In the genomic region with DNA sequence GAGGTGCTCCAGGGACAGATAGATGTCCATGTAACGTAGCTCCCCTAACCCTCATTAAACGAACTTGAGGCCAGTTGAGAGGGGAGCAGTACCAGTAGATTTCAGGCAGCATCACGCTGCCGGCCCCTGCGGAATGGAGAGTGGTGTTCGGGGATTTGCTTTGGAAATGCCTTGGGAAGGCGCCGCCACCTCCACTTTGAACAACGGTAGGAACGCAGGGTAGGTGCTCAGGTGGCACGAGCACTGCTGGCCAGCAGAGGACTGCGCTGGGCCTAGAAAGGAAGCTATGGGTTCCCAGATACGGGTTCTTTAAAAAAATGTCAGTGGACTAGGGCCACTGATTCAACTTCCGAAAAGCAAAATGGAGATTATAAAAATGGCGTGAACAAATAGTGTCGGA, we compare ENCODE assay signal across 14 cellular contexts.
DNase-seq lines count a peak whose midpoint lies in the region; TF ChIP-seq lines count a peak whose summit lies in the region.
"Had no signal": no experiment of that assay in that cellular context is flagged by ENCODE, and none has a peak within 500 bp of the region (broad histone marks: within the 10 kb centered on the region; RNA-seq: fewer than 3 reads in every experiment).

No MANE protein-coding gene starts in this region.

- WGBS in prostate gland = 27% methylated on average over 16 of the region's 16 CpGs

- H3K27ac ChIP-seq in PC-9 (peak overlapping the region; percentile 84), prostate gland (peak overlapping the region; percentile 86 to 89)
- H3K27ac ChIP-seq: HL-60 had no signal

- intact Hi-C loops in PC-9 (cut with micrococcal nuclease; ENCODE audit: unreplicated experiment) (no loop called here), prostate gland (cut with DNase I) (loop anchor here (10.0 kb wide), 1 partner anchor 79 kb away; no protein-coding TSS in a partner anchor)

- DNase-seq in AG09309 (ENCODE audit: low read depth) = no peak
- peak in 1 of 2 experiments; percentile 9 for DNase-seq in PC-9
- DNase-seq in prostate gland (ENCODE audit: low spot score) = peak; percentile 53
- DNase-seq in activated CD4-positive, alpha-beta T cell treated with anti-CD3 and anti-CD28 coated beads for 4 hours = no peak
- no peak for DNase-seq in NCI-H446 (lab: John Stamatoyannopoulos, UW)
- no peak for DNase-seq in pons (ENCODE audit: low spot score)
- DNase-seq in NCI-H82 treated with DMSO at 0.1 percent for 48 hours (lab: John Stamatoyannopoulos, UW; ENCODE audit: unreplicated experiment) = no peak
- DNase-seq: activated CD8-positive, alpha-beta T cell treated with anti-CD3 and anti-CD28 coated beads, Interleukin-2, amount 10 ng/mL, durations not matched to agents 7 days and 5 days; caudate nucleus; NCI-H2227 treated with DMSO at 0.1 percent for 48 hours; stimulated activated CD4-positive, alpha-beta T cell treated with anti-CD3 and anti-CD28 coated beads, Interleukin-15, amount 100 ng/mL, for 24 hours; T1000 had no signal

- peaks cover 92% of the 10 kb centered on the region for H3K79me2 ChIP-seq in PC-9 (ENCODE audit: low read depth)

- H3K9me3 ChIP-seq in PC-9 (ENCODE audit: insufficient read depth, low read depth) (no peaks in the 10 kb centered on the region), iPS-15b (ENCODE audit: control insufficient read depth, insufficient read depth, low read length) (no peaks in the 10 kb centered on the region), prostate gland (no peaks in the 10 kb centered on the region)

- H4K20me1 ChIP-seq in PC-9 (ENCODE audit: insufficient read depth) = peaks cover 50% of the 10 kb centered on the region

- CTCF ChIA-PET in PC-9 (lab: Charles Lee) = interaction anchor here (0.7 kb wide), 1 partner anchor 1147 kb away, joined by 3 read pairs; no protein-coding TSS in a partner anchor

- no peak overlapping the region for H3K4me2 ChIP-seq in PC-9

- no peak overlapping the region for H2AFZ ChIP-seq in PC-9

- H3K4me1 ChIP-seq in PC-9 (replicated peaks; ENCODE audit: insufficient read depth) (peaks cover 38% of the 10 kb centered on the region), iPS-15b (ENCODE audit: control insufficient read depth, insufficient read depth, low read length) (peaks cover 8% of the 10 kb centered on the region), prostate gland (replicated peaks) (no peaks in the 10 kb centered on the region)

- H3F3A ChIP-seq in PC-9 (ENCODE audit: insufficient read depth, low read depth) = peaks cover 75% of the 10 kb centered on the region

- BruUV-seq in PC-9 (replicated peaks; lab: Mats Ljungman, UMichigan) = no TSS peak

- H3K4me3 ChIP-seq in AG09309 (ENCODE audit: control insufficient read depth, low read depth, low read length) = peak overlapping the region; percentile 16
- H3K4me3 ChIP-seq in PC-9 = no peak overlapping the region
- H3K4me3 ChIP-seq in iPS-15b (ENCODE audit: low read depth, low read length) = peak overlapping the region; percentile 30
- H3K4me3 ChIP-seq in prostate gland = peak overlapping the region; percentile 21 to 24

- TF ChIP-seq CTCF in AG09309 (IDR thresholded peaks at IDR 0.05; ENCODE audit: control insufficient read depth, insufficient read depth, low read depth, low read length, missing control alignments) (no peak), PC-9 (conservative IDR thresholded peaks at IDR 0.05) (no peak), prostate gland (IDR thresholded peaks at IDR 0.05) (peak in 1 of 4 experiments; percentile 25)

- H3K36me3 ChIP-seq in PC-9 (ENCODE audit: low read depth) (peaks cover 14% of the 10 kb centered on the region; the same call in 1 of the 2 replicates), iPS-15b (ENCODE audit: control insufficient read depth, insufficient read depth, low read length) (no peaks in the 10 kb centered on the region), prostate gland (no peaks in the 10 kb centered on the region)

- H3K9me2 ChIP-seq in PC-9 (ENCODE audit: insufficient read depth) = no peaks in the 10 kb centered on the region

- no peak overlapping the region for H3K9ac ChIP-seq in iPS-15b (ENCODE audit: low read depth, low read length)

- POLR2A ChIA-PET in PC-9 (lab: Charles Lee; ENCODE audit: unreplicated experiment) = interaction anchor here (0.5 kb wide), 1 partner anchor 337 kb away, joined by 4 read pairs; no protein-coding TSS in a partner anchor

- no peaks in the 10 kb centered on the region for H3K27me3 ChIP-seq in PC-9 (ENCODE audit: insufficient read depth, low read depth)
- H3K27me3 ChIP-seq in iPS-15b (ENCODE audit: control insufficient read depth, insufficient read depth, low read length) = peaks cover 46% of the 10 kb centered on the region
- H3K27me3 ChIP-seq in prostate gland (replicated peaks; ENCODE audit: insufficient read depth) = no peaks in the 10 kb centered on the region

- no peak for TF ChIP-seq POLR2A in prostate gland (IDR thresholded peaks at IDR 0.05)
